In the genomic region with DNA sequence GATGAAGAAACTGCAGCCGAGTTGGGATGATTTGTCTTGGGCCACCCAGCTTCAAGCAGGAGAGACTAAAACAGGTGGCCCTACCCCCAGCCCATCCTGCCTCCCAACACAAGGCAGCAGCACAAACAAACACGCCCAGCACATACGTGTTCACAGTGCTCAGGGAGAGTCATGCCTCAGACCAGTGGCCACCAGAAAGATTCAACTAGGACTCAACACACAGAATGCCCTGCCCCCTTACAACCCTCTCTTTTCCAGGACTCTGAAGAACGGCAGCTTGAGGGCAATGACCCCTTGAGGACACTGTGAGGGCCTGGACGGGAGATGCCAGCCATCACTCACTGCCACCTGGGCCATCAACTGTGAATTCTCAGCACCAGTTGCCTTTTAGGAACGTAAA, we compare ENCODE assay signal across 6 cellular contexts.
"Had no signal": no experiment of that assay in that cellular context is flagged by ENCODE, and none has a peak within 500 bp of the region (broad histone marks: within the 10 kb centered on the region; RNA-seq: fewer than 3 reads in every experiment).

No MANE protein-coding gene starts in this region.

- H3K9me3 Mint-ChIP-seq: GM23338, H9 had no signal

- H3K4me2 ChIP-seq: GM23338 had no signal

- H2AFZ ChIP-seq: GM23338 had no signal

- H3K4me3 Mint-ChIP-seq: GM23338, H9 had no signal

- H3K4me3 ChIP-seq: GM23338, K562 had no signal

- H3K27ac ChIP-seq: HL-60 had no signal

- ATAC-seq: GM23338, K562 had no signal

- H3K27ac Mint-ChIP-seq: GM23338, H9 had no signal

- DNase-seq: H9, HCEC 1CT, IMR-90 had no signal
